9 cellular contexts compared by ENCODE assay signal in genomic region chr2:68387408-68388350, GRCh38. TPM values are rescaled to one million over a fixed set of nuclear protein-coding genes. Genes with fewer than 3 reads are reported as not detected.
A peak's percentile ranks its signal among the peaks of the same experiment; 100 is the strongest.
DNase-seq lines count a peak whose midpoint lies in the region; ATAC-seq, FAIRE-seq and TF ChIP-seq lines count a peak whose summit lies in the region.
"Had no signal": no experiment of that assay in that cellular context is flagged by ENCODE, and none has a peak within 500 bp of the region (broad histone marks: within the 10 kb centered on the region; RNA-seq: fewer than 3 reads in every experiment).

No MANE protein-coding gene starts in this region.

- peak; percentile 75 for DNase-seq in GF-D8 (lab: John Stamatoyannopoulos, UW)
- DNase-seq in bronchial epithelial cell (ENCODE audit: low read depth), result no peak
- no peak for DNase-seq in GOT3 (lab: John Stamatoyannopoulos, UW)
- no peak for DNase-seq in dedifferentiated amniotic fluid mesenchymal stem cell (ENCODE audit: extremely low spot score)
- DNase-seq in NCI-H1092 treated with DMSO at 0.1 percent for 48 hours (lab: John Stamatoyannopoulos, UW), result no peak
- DNase-seq in NCI-H345 treated with DMSO at 0.1 percent for 48 hours (lab: John Stamatoyannopoulos, UW; ENCODE audit: unreplicated experiment), result no peak
- DNase-seq: activated CD4-positive, CD25-positive, alpha-beta regulatory T cell had no signal

- H3K36me3 ChIP-seq in bronchial epithelial cell (ENCODE audit: control insufficient read depth, insufficient read depth, low read length), result no peaks in the 10 kb centered on the region

- no peak overlapping the region for H3K4me3 ChIP-seq in bronchial epithelial cell (ENCODE audit: low read depth, low read length)

- H3K27me3 ChIP-seq in bronchial epithelial cell (ENCODE audit: control insufficient read depth, insufficient read depth, low read length), result peaks cover 1% of the 10 kb centered on the region

- TF ChIP-seq CTCF in bronchial epithelial cell (IDR thresholded peaks at IDR 0.05; ENCODE audit: insufficient read depth, low read length, severe bottlenecking), result no peak

- peak; percentile 81 for FAIRE-seq in bronchial epithelial cell (lab: Jason Lieb, UNC)

- ATAC-seq in GM21360 (IDR thresholded peaks at IDR 0.05; ENCODE audit: unreplicated experiment) (peak; percentile 42), HG03565 (IDR thresholded peaks at IDR 0.05; ENCODE audit: unreplicated experiment) (peak; percentile 43)

RNA-seq across cellular contexts. Expression of gene PLEK, which starts 22.6 kb away (rescaled TPM):
- under 0.01 TPM in 1 of 2 replicates, not detected in the other for total RNA-seq in bronchial epithelial cell
